ENCODE assay signal across 1 cellular context in the genomic region with DNA sequence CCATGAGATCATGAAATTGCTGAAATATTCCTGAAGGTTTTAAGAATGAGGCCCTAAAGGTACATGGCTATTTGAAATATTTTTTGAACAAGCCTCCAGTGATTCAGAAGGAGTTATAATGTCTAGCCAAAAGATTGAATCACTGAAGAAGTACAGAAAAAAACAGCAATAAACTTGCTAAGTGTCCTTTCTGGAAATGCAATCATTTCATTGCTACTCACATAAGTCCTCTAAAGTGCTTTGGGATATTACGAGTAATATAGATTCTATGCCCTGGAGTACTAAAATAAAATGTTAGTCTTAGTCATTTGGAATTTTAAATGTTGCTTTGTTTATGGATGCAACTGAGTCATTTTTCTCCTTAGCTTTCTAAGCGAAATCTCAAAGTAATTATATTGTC.
TF ChIP-seq lines count a peak whose summit lies in the region.

No MANE protein-coding gene starts in this region.

TF ChIP-seq in IMR-90, 13 proteins besides CTCF, POLR2A, EP300 and RAD21 (continued from another document):
- TF ChIP-seq, protein P1, sequence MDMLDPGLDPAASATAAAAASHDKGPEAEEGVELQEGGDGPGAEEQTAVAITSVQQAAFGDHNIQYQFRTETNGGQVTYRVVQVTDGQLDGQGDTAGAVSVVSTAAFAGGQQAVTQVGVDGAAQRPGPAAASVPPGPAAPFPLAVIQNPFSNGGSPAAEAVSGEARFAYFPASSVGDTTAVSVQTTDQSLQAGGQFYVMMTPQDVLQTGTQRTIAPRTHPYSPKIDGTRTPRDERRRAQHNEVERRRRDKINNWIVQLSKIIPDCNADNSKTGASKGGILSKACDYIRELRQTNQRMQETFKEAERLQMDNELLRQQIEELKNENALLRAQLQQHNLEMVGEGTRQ (IDR thresholded peaks at IDR 0.05; ENCODE audit: low read depth, low read length): no peak
- TF ChIP-seq SMC3 (IDR thresholded peaks at IDR 0.05; ENCODE audit: low read depth, low read length) (no peak), ELK1 (IDR thresholded peaks at IDR 0.05; ENCODE audit: borderline replicate concordance, low read depth, low read length) (no peak), MXI1 (IDR thresholded peaks at IDR 0.05; ENCODE audit: borderline replicate concordance, low read depth, low read length) (no peak)
